Comparison of ENCODE assay signal across 8 cellular contexts in the genomic region with DNA sequence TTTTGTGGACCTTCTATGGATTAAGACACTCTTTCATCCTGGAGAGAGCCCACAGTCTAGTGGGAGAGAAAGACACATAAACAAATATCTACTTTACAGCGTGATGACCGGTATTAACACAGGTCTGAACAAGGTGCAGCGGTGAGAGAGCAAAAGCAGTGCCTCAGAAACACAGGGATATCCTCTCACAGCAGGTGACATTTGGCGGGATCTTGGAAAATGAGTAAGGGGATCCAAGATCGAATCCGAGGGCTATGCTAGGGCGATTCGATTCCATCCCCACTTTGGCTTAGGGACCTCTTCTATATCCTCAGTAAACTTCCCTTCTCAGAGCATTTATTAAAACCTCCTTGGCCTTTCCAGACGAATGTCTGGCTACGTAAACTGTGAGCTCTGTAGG. TPM values are rescaled to one million over a fixed set of nuclear protein-coding genes. Genes with fewer than 3 reads are reported as not detected.
DNase-seq lines count a peak whose midpoint lies in the region; ATAC-seq and TF ChIP-seq lines count a peak whose summit lies in the region.

No MANE protein-coding gene starts in this region.

- WGBS in esophagus muscularis mucosa: 8% methylated on average over 10 of the region's 10 CpGs

- peak overlapping the region; percentile 97 for H3K4me3 Mint-ChIP-seq in progenitor cell of endocrine pancreas (ENCODE audit: low read depth)

- H3K9me3 ChIP-seq in esophagus muscularis mucosa: no peaks in the 10 kb centered on the region

- no peak for ATAC-seq in HG03025 (IDR thresholded peaks at IDR 0.05; ENCODE audit: low FRiP score, unreplicated experiment)

- H3K9me3 Mint-ChIP-seq in progenitor cell of endocrine pancreas (ENCODE audit: low read depth): no peaks in the 10 kb centered on the region

- peak overlapping the region; percentile 64 to 81 (median 72) for H3K4me3 ChIP-seq in esophagus muscularis mucosa

- peaks cover 33% of the 10 kb centered on the region for H3K4me1 Mint-ChIP-seq in progenitor cell of endocrine pancreas (ENCODE audit: low read depth)

- intact Hi-C loops in esophagus muscularis mucosa (cut with DNase I): no loop called here

- peak overlapping the region; percentile 82 to 93 (median 90) for H3K27ac ChIP-seq in esophagus muscularis mucosa (replicated peaks in 1 of 4)

- no peak for TF ChIP-seq CTCF in esophagus muscularis mucosa (IDR thresholded peaks at IDR 0.05)
- TF ChIP-seq CTCF in progenitor cell of endocrine pancreas (IDR thresholded peaks at IDR 0.05; ENCODE audit: unreplicated experiment): no peak

- H3K27ac Mint-ChIP-seq in progenitor cell of endocrine pancreas: peak overlapping the region; percentile 99

- H3K36me3 ChIP-seq in esophagus muscularis mucosa: peaks cover 0 to 12% (median 2%) of the 10 kb centered on the region in 4 donors

- DNase-seq in NCI-H510A treated with DMSO at 0.1 percent for 48 hours (lab: John Stamatoyannopoulos, UW): peak; percentile 13
- no peak for DNase-seq in NCI-H510A (lab: John Stamatoyannopoulos, UW)
- peak; percentile 45 for DNase-seq in RKO (ENCODE audit: low spot score)
- DNase-seq in esophagus muscularis mucosa (ENCODE audit: extremely low spot score): no peak
- DNase-seq in progenitor cell of endocrine pancreas (ENCODE audit: low spot score, unreplicated experiment): no peak
- no peak for DNase-seq in activated effector memory CD4-positive, alpha-beta T cell treated with Interleukin-2 at 50 U/mL for 16 hours
- no peak for DNase-seq in OCI-M1 (lab: John Stamatoyannopoulos, UW)

- H3K4me1 ChIP-seq in esophagus muscularis mucosa: peaks cover 56 to 79% (median 65%) of the 10 kb centered on the region in 4 donors

- TF ChIP-seq POLR2A in esophagus muscularis mucosa (IDR thresholded peaks at IDR 0.05; ENCODE audit: low read depth): no peak

- no peak for TF ChIP-seq EP300 in esophagus muscularis mucosa (IDR thresholded peaks at IDR 0.05)

- no peaks in the 10 kb centered on the region for H3K27me3 Mint-ChIP-seq in progenitor cell of endocrine pancreas

- no peaks in the 10 kb centered on the region for H3K27me3 ChIP-seq in esophagus muscularis mucosa

- H3K36me3 Mint-ChIP-seq in progenitor cell of endocrine pancreas (ENCODE audit: insufficient read depth): no peaks in the 10 kb centered on the region

RNA-seq across cellular contexts. Expression of a gene that starts 0.7 kb away (rescaled TPM):
- total RNA-seq in esophagus muscularis mucosa: 100 to 1,000 TPM in 1 of 4 donors, 10 to 100 TPM in 3; 69.3 to 117 (median 98.4) TPM
- total RNA-seq in progenitor cell of endocrine pancreas: 66.4 and 73.0 TPM in 2 replicates

RNA-seq across cellular contexts. Expression of a gene that starts 1.2 kb away (rescaled TPM):
- total RNA-seq in esophagus muscularis mucosa (100 to 1,000 TPM in 3 of 4 donors, 10 to 100 TPM in 1; 73.2 to 178 (median 114) TPM), progenitor cell of endocrine pancreas (73.6 and 76.6 TPM in 2 replicates)

RNA-seq across cellular contexts. Expression of a gene that starts 53.1 kb away (rescaled TPM):
- under 1 TPM in 3 of 4 donors, not detected in 1; 0.40 to 0.66 (median 0.65) TPM for total RNA-seq in esophagus muscularis mucosa
- 0.67 and 0.89 TPM in 2 replicates for total RNA-seq in progenitor cell of endocrine pancreas

Comparison
In these comparisons a context has a peak if more than half of its experiments do, and no peak if none do; other contexts are left out.
1. DNase-seq: peak in NCI-H510A treated with DMSO at 0.1 percent for 48 hours (single experiment) and RKO (single experiment); none in NCI-H510A (single experiment), esophagus muscularis mucosa (single experiment), progenitor cell of endocrine pancreas (single experiment), activated effector memory CD4-positive, alpha-beta T cell treated with Interleukin-2 at 50 U/mL for 16 hours (single experiment) and OCI-M1 (single experiment).